ENCODE assay signal across 16 cellular contexts in the genomic region with DNA sequence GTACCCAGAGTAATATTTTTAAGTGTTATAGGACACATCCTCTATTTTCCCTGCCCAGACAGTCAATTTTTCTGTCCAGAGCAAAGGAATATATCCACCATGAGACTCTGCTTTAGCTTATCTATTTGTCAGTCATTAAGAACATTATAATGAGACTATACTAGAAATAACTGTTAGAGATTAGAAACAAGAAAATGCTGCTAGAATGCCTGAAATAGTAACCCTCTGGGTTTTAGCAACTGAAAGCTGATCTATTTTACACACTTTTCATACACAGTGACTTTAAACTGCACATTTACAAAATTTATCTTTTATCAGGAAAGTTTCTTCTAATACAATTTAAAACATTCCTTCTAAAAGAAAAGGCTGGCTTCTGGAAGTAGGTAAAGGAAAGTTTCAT. TPM values are rescaled to one million over a fixed set of nuclear protein-coding genes. Genes with fewer than 3 reads are reported as not detected.
DNase-seq lines count a peak whose midpoint lies in the region; ATAC-seq, FAIRE-seq and TF ChIP-seq lines count a peak whose summit lies in the region.
"Had no signal": no experiment of that assay in that cellular context is flagged by ENCODE, and none has a peak within 500 bp of the region (broad histone marks: within the 10 kb centered on the region; RNA-seq: fewer than 3 reads in every experiment).

No MANE protein-coding gene starts in this region.

- peak overlapping the region; percentile 10 for H3K27ac Mint-ChIP-seq in activated naive CD8-positive, alpha-beta T cell treated with anti-CD3 and anti-CD28 coated beads, Interleukin-2, amount 50 U/mL, for 24 hours
- H3K27ac Mint-ChIP-seq: B cell; CD8-positive, alpha-beta T cell had no signal

- ATAC-seq in GM18867 (IDR thresholded peaks at IDR 0.05; ENCODE audit: unreplicated experiment) (peak; percentile 56), HG02852 (IDR thresholded peaks at IDR 0.05; ENCODE audit: unreplicated experiment) (peak; percentile 45), GM19463 (IDR thresholded peaks at IDR 0.05; ENCODE audit: unreplicated experiment) (no peak), HG02642 (IDR thresholded peaks at IDR 0.05; ENCODE audit: poor library complexity, unreplicated experiment) (no peak)
- no peak for ATAC-seq in activated naive CD8-positive, alpha-beta T cell treated with anti-CD3 and anti-CD28 coated beads, Interleukin-2, amount 50 U/mL, for 24 hours
- ATAC-seq: CD8-positive, alpha-beta T cell had no signal

- no peaks in the 10 kb centered on the region for H3K4me1 Mint-ChIP-seq in activated naive CD8-positive, alpha-beta T cell treated with anti-CD3 and anti-CD28 coated beads, Interleukin-2, amount 50 U/mL, for 24 hours

- H3K4me3 Mint-ChIP-seq in activated naive CD8-positive, alpha-beta T cell treated with anti-CD3 and anti-CD28 coated beads, Interleukin-2, amount 50 U/mL, for 24 hours = no peak overlapping the region
- H3K4me3 Mint-ChIP-seq: B cell; CD8-positive, alpha-beta T cell had no signal

- DNase-seq in GM12892 (ENCODE audit: insufficient read length) (no peak), DMS53 (lab: John Stamatoyannopoulos, UW) (no peak)
- DNase-seq in activated naive CD8-positive, alpha-beta T cell treated with anti-CD3 and anti-CD28 coated beads, Interleukin-2, amount 50 U/mL, for 24 hours = no peak
- DNase-seq: CD8-positive, alpha-beta T cell; NCI-H146; NCI-H2227 treated with DMSO at 0.1 percent for 48 hours; NCI-H524 treated with DMSO at 0.1 percent for 48 hours; NK-92 treated with Interleukin-12 subunit alpha and Interleukin-12 subunit beta, amount 100 ng/mL, for 24 hours; SJCRH30 had no signal

- FAIRE-seq in GM12892 (lab: Jason Lieb, UNC) = peak; percentile 24
- FAIRE-seq: H54 had no signal

- TF ChIP-seq POLR2A in GM12892 (IDR thresholded peaks at IDR 0.05; ENCODE audit: low read depth, low read length) = no peak

- peaks cover 26% of the 10 kb centered on the region for H3K36me3 Mint-ChIP-seq in activated naive CD8-positive, alpha-beta T cell treated with anti-CD3 and anti-CD28 coated beads, Interleukin-2, amount 50 U/mL, for 24 hours (ENCODE audit: low read depth)
- H3K36me3 Mint-ChIP-seq: IgD-negative memory B cell had no signal

- H3K9me3 Mint-ChIP-seq in activated naive CD8-positive, alpha-beta T cell treated with anti-CD3 and anti-CD28 coated beads, Interleukin-2, amount 50 U/mL, for 24 hours = no peaks in the 10 kb centered on the region
- H3K9me3 Mint-ChIP-seq: CD8-positive, alpha-beta T cell; IgD-negative memory B cell had no signal

- H3K27me3 Mint-ChIP-seq in activated naive CD8-positive, alpha-beta T cell treated with anti-CD3 and anti-CD28 coated beads, Interleukin-2, amount 50 U/mL, for 24 hours = no peaks in the 10 kb centered on the region
- H3K27me3 Mint-ChIP-seq: B cell, IgD-negative memory B cell had no signal

RNA-seq across cellular contexts. Expression of a gene that starts 39.6 kb away (rescaled TPM):
- 103 TPM for polyA plus RNA-seq in GM12892 (2012; ENCODE audit: missing spikeins)

Comparison
In these comparisons a context has a peak if more than half of its experiments do, and no peak if none do; other contexts are left out.
1. ATAC-seq: peak in GM18867 (single experiment) and HG02852 (single experiment); none in activated naive CD8-positive, alpha-beta T cell treated with anti-CD3 and anti-CD28 coated beads, Interleukin-2, amount 50 U/mL, for 24 hours (single experiment), GM19463 (single experiment) and HG02642 (single experiment).